Comparison of ENCODE assay signal across 8 cellular contexts in genomic region chr15:22838292-22839042, GRCh38. TPM values are rescaled to one million over a fixed set of nuclear protein-coding genes. Genes with fewer than 3 reads are reported as not detected.
A peak's percentile ranks its signal among the peaks of the same experiment; 100 is the strongest.
DNase-seq lines count a peak whose midpoint lies in the region; ATAC-seq and TF ChIP-seq lines count a peak whose summit lies in the region.

Gene NIPA2 (plus strand): TSS chr15:22838666. CDS start chr15:22851732, 13,066 bp downstream.

- peak within 1 kb of the TSS; percentile 91 for H3K56ac ChIP-seq in IMR-90 (ENCODE audit: extremely low read depth, insufficient read depth, low read length)

- intact Hi-C loops in IMR-90 (cut with micrococcal nuclease) = loop anchor here (5.0 kb wide), 1 partner anchor 49 kb away; no protein-coding TSS in a partner anchor

- DNase-seq in DMS 273 (lab: John Stamatoyannopoulos, UW; ENCODE audit: unreplicated experiment) (peak; percentile 98), IMR-90 (peak; percentile 97), OCI-M1 (lab: John Stamatoyannopoulos, UW) (peak; percentile 99), activated T-cell treated with anti-CD3 and anti-CD28 coated beads for 24 hours (ENCODE audit: low read depth) (peak; percentile 99), epidermal melanocyte (ENCODE audit: insufficient read length, low spot score) (peak; percentile 90)
- peak; percentile 95 to 98 for DNase-seq in stimulated activated CD8-positive, alpha-beta memory T cell treated with anti-CD3 and anti-CD28 coated beads, Interleukin-4, amount 100 ng/mL, for 1 hour (ENCODE audit: low read depth in 2 of 2, low spot score in 1 of 2)

- H4K8ac ChIP-seq in IMR-90 (ENCODE audit: low read depth in 2 of 2, low read length in 2 of 2) = peak within 1 kb of the TSS; percentile 43 to 74; a peak in 3 of 4 replicates

- H3K27me3 ChIP-seq in IMR-90 (ENCODE audit: control insufficient read depth, insufficient read depth, low read length) (no peaks in the 10 kb centered on the region), mononuclear cell (ENCODE audit: insufficient read depth, low read length) (no peaks in the 10 kb centered on the region)

- CTCF ChIA-PET in IMR-90 (lab: Yijun Ruan, JAX) = no interaction called here

- peak within 1 kb of the TSS; percentile 49 for H3K4ac ChIP-seq in IMR-90 (ENCODE audit: low read depth, low read length)

- H2BK5ac ChIP-seq in IMR-90 (ENCODE audit: low read depth, low read length, poor library complexity, severe bottlenecking) = peak within 1 kb of the TSS; percentile 79

- in situ Hi-C loops in IMR-90 (cut with MboI; ENCODE audit: low sequenced_read_pairs) = no loop called here

- WGBS in IMR-90 (ENCODE audit: extremely low coverage in 2 of 2, insufficient read length in 1 of 2), 2 experiments = 0% methylated on average over 29 of the region's 83 CpGs; no CpG with 5 or more reads in 1 of the 2 experiments

- POLR2A ChIA-PET in IMR-90 (lab: Charles Lee; ENCODE audit: unreplicated experiment) = interaction anchor here (0.6 kb wide), 1 partner anchor 29 kb away, joined by 3 read pairs; no protein-coding TSS in a partner anchor

- H3K4me3 ChIP-seq in IMR-90 (ENCODE audit: insufficient read depth, low read depth, low read length) (peak within 1 kb of the TSS; percentile 85), mononuclear cell (ENCODE audit: low read length) (peak within 1 kb of the TSS; percentile 99)

- peak within 1 kb of the TSS; percentile 84 for H3K23ac ChIP-seq in IMR-90 (ENCODE audit: low read depth, low read length)

- dilution Hi-C loops in IMR-90 (cut with HindIII; ENCODE audit: low sequenced_read_pairs, unreplicated experiment) = no loop called here

- ATAC-seq in GM21528 (IDR thresholded peaks at IDR 0.05; ENCODE audit: low FRiP score, unreplicated experiment) (peak; percentile 80), IMR-90 (ENCODE audit: low read depth) (peak; percentile 98)

- peak within 1 kb of the TSS; percentile 83 for H3K27ac ChIP-seq in IMR-90 (ENCODE audit: insufficient read depth, low read length)

- H3K9me1 ChIP-seq in IMR-90 (ENCODE audit: insufficient read depth, low read length) = no peaks in the 10 kb centered on the region

- H2AFZ ChIP-seq in IMR-90 (replicated peaks; ENCODE audit: low read length, poor library complexity) = peak within 1 kb of the TSS; percentile 93

- H3K4me1 ChIP-seq in IMR-90 (ENCODE audit: control insufficient read depth, insufficient read depth, low read length) (peaks cover 2% of the 10 kb centered on the region; the same call in 1 of the 2 replicates), mononuclear cell (ENCODE audit: insufficient read depth, low read length) (peaks cover 23% of the 10 kb centered on the region)

- peaks cover 2% of the 10 kb centered on the region; the same call in 1 of the 2 replicates for H3K36me3 ChIP-seq in IMR-90 (ENCODE audit: control insufficient read depth, insufficient read depth, low read length)

- peak within 1 kb of the TSS; percentile 58 for H2AK9ac ChIP-seq in IMR-90 (replicated peaks; ENCODE audit: low read depth, low read length, poor library complexity)

- H3K14ac ChIP-seq in IMR-90 (replicated peaks; ENCODE audit: low read depth, low read length) = peak within 1 kb of the TSS; percentile 70

- peak within 1 kb of the TSS; percentile 32 for H3K18ac ChIP-seq in IMR-90 (ENCODE audit: low read depth, low read length)

- H2BK20ac ChIP-seq in IMR-90 (ENCODE audit: low read depth, low read length) = no peak within 1 kb of the TSS

- no TSS peak for BruUV-seq in IMR-90 (replicated peaks; lab: Mats Ljungman, UMichigan)

- peak within 1 kb of the TSS; percentile 49; the same call in 1 of the 2 replicates for H4K91ac ChIP-seq in IMR-90 (ENCODE audit: insufficient read depth, low read depth, low read length)

- TF ChIP-seq CTCF in IMR-90 (conservative IDR thresholded peaks at IDR 0.05; ENCODE audit: low read depth, low read length) = no peak

- H3K9me3 ChIP-seq in IMR-90 (ENCODE audit: control insufficient read depth, insufficient read depth, low read length) (no peaks in the 10 kb centered on the region), mononuclear cell (ENCODE audit: low read depth, low read length) (no peaks in the 10 kb centered on the region)

- TF ChIP-seq POLR2A in IMR-90 (IDR thresholded peaks at IDR 0.05; ENCODE audit: low read depth, low read length) = peak; percentile 86

- no peak within 1 kb of the TSS for H2AK5ac ChIP-seq in IMR-90 (ENCODE audit: low read depth, low read length)

- H2BK120ac ChIP-seq in IMR-90 (ENCODE audit: low read depth, low read length) = peak within 1 kb of the TSS; percentile 7; the same call in 1 of the 2 replicates

- no peak within 1 kb of the TSS for H2BK15ac ChIP-seq in IMR-90 (ENCODE audit: low read depth, low read length)

- H4K20me1 ChIP-seq in IMR-90 (ENCODE audit: insufficient read depth, low read length) = no peaks in the 10 kb centered on the region

- H4K5ac ChIP-seq in IMR-90 (ENCODE audit: low read depth, low read length) = peak within 1 kb of the TSS; percentile 38

- H3K9ac ChIP-seq in IMR-90 (ENCODE audit: low read depth, low read length) = peak within 1 kb of the TSS; percentile 96

- no peak; the same call in 1 of the 2 replicates for TF ChIP-seq RAD21 in IMR-90 (IDR thresholded peaks at IDR 0.05; ENCODE audit: low read length)

- peaks cover 4 to 9% of the 10 kb centered on the region in 2 experiments; a peak in 3 of 4 replicates for H3K79me1 ChIP-seq in IMR-90 (ENCODE audit: low read depth in 1 of 2, low read length in 2 of 2)

- peak within 1 kb of the TSS; percentile 100 for H3K4me2 ChIP-seq in IMR-90 (ENCODE audit: low read depth, low read length)

TF ChIP-seq in IMR-90, 13 proteins besides CTCF, POLR2A, EP300 and RAD21:
- TF ChIP-seq NFE2L2 (IDR thresholded peaks at IDR 0.05; ENCODE audit: low read depth, low read length) (no peak), FOS (IDR thresholded peaks at IDR 0.05; ENCODE audit: low read depth, low read length) (no peak), MXI1 (IDR thresholded peaks at IDR 0.05; ENCODE audit: borderline replicate concordance, low read depth, low read length) (peak; percentile 32; the same call in 1 of the 2 replicates), CEBPB (IDR thresholded peaks at IDR 0.05; ENCODE audit: low read depth, low read length) (peak; percentile 94), MAZ (IDR thresholded peaks at IDR 0.05; ENCODE audit: borderline replicate concordance, low read depth, low read length) (peak; percentile 92; the same call in 1 of the 2 replicates)

RNA-seq across cellular contexts. Expression of gene NIPA2, which starts in this region (rescaled TPM):
- 38.0 and 78.6 TPM in 2 replicates for total RNA-seq in IMR-90 (2012; rRNA removed)
- polyA plus RNA-seq in IMR-90 (2012; rRNA removed) = 25.6 and 33.0 TPM in 2 replicates
- polyA plus RNA-seq in IMR-90 (2012; cell fraction: cytosol; rRNA removed) = 18.0 and 19.5 TPM in 2 replicates
- 8.5 and 13.9 TPM in 2 replicates for polyA plus RNA-seq in IMR-90 (2012; cell fraction: nucleus; rRNA removed; ENCODE audit: low replicate concordance)
- total RNA-seq in mononuclear cell = 42.5 TPM

Comparison
In these comparisons a context has a peak if more than half of its experiments do, and no peak if none do; other contexts are left out.
1. Peak in every context shown above with its lines: DNase-seq, ATAC-seq, H3K4me3 ChIP-seq and H3K27ac ChIP-seq.